Comparison of ENCODE assay signal across 8 cellular contexts in the genomic region with DNA sequence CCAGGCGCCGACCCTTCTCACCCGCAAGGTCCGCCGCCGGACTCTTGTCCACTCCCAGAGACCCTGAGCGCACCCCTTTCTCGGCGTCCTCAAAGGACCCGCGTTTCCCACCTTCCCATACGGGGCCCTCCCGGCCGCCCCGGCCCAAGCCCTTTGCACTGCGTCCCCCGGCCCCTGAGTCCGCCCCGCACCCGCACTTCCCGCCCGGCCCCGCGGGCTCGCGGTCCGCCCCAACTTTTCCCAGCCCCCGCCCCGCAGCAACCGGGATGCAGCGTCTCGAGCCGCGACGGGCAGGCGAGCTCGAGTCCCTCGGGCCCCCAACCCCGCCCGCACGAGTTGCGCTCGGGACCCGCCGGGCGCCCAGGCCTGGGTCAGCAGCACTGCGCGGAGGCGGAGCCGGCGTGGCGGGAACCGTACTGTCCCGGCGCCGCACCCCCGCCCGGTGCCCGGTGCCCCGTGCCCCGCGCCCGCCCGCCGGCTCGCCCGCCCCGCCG. TPM values are rescaled to one million over a fixed set of nuclear protein-coding genes. Genes with fewer than 3 reads are reported as not detected.
A peak's percentile ranks its signal among the peaks of the same experiment; 100 is the strongest.
DNase-seq lines count a peak whose midpoint lies in the region; ATAC-seq and TF ChIP-seq lines count a peak whose summit lies in the region.

No MANE protein-coding gene starts in this region.

- DNase-seq in DMS 273 (lab: John Stamatoyannopoulos, UW; ENCODE audit: unreplicated experiment) (peak; percentile 56), DMS 273 treated with DMSO at 0.1 percent for 48 hours (lab: John Stamatoyannopoulos, UW) (no peak), HCT116 (ENCODE audit: low read depth, low spot score) (no peak), NB4 (ENCODE audit: low read depth) (no peak), ecto neural progenitor cell (ENCODE audit: low spot score) (peak; percentile 73), Ammon's horn (ENCODE audit: low spot score) (no peak), amniotic stem cell (lab: John Stamatoyannopoulos, UW) (no peak)

- peaks cover 17 to 25% of the 10 kb centered on the region in 2 experiments for H3K4me1 ChIP-seq in HCT116 (ENCODE audit: control insufficient read depth in 1 of 2, insufficient read depth in 2 of 2, low read length in 2 of 2)
- H3K4me1 ChIP-seq in mucosa of stomach (ENCODE audit: control insufficient read depth, insufficient read depth, low read length), result peaks cover 16% of the 10 kb centered on the region

- peak overlapping the region; percentile 60 to 70 for H3K4me3 ChIP-seq in HCT116 (replicated peaks in 1 of 2; ENCODE audit: low read depth in 1 of 2, low read length in 2 of 2)
- H3K4me3 ChIP-seq in NB4 (ENCODE audit: low read depth, low read length), result peak overlapping the region; percentile 63
- peak overlapping the region; percentile 45 for H3K4me3 ChIP-seq in mucosa of stomach (ENCODE audit: low read length)

- CTCF ChIA-PET in HCT116 (lab: Charles Lee), result interaction anchor here (1.2 kb wide), 1 partner anchor 308 kb away, joined by 8 read pairs; no protein-coding TSS in a partner anchor

- BruUV-seq in HCT116 (replicated peaks; lab: Mats Ljungman, UMichigan), result no TSS peak

- RAD21 ChIA-PET in HCT116 (lab: Charles Lee; ENCODE audit: low non-redundant PET in 1 of 2, low total read pairs in 2 of 2, uncharacterized antibody in 2 of 2, unreplicated experiment in 2 of 2), result no interaction called here

- no peaks in the 10 kb centered on the region for H3K9me2 ChIP-seq in HCT116 (ENCODE audit: insufficient read depth)

- H3K27me3 ChIP-seq in HCT116 (ENCODE audit: insufficient read depth, low read length) (no peaks in the 10 kb centered on the region), mucosa of stomach (ENCODE audit: control insufficient read depth, insufficient read depth, low read length) (no peaks in the 10 kb centered on the region)

- H2AFZ ChIP-seq in HCT116 (ENCODE audit: low read depth, low read length, poor library complexity, severe bottlenecking), result peak overlapping the region; percentile 32

- ATAC-seq in HCT116, result peak; percentile 71

- intact Hi-C loops in HCT116 (cut with micrococcal nuclease), result loop anchor here (1.0 to 5.0 kb wide), 2 partner anchors 308 to 600 kb away; no protein-coding TSS in a partner anchor

- peak overlapping the region; percentile 66 for H3K9ac ChIP-seq in HCT116 (ENCODE audit: low read length)
- H3K9ac ChIP-seq in mucosa of stomach (ENCODE audit: low read length), result peak overlapping the region; percentile 67

- TF ChIP-seq CTCF in HCT116 (IDR thresholded peaks at IDR 0.05 in 2 of 3, conservative IDR thresholded peaks at IDR 0.05 in 1 of 3; ENCODE audit: borderline replicate concordance in 1 of 3, insufficient read depth in 1 of 3, low read depth in 2 of 3, low read length in 2 of 3), result no peak
- TF ChIP-seq CTCF in NB4 (IDR thresholded peaks at IDR 0.05; ENCODE audit: low read depth, low read length), result no peak

- no peak for TF ChIP-seq POLR2A in HCT116 (IDR thresholded peaks at IDR 0.05; ENCODE audit: borderline replicate concordance, extremely low read depth, insufficient read depth, insufficient read length)
- no peak for TF ChIP-seq POLR2A in NB4 (IDR thresholded peaks at IDR 0.05; ENCODE audit: extremely low read depth, insufficient read length)

- H3K9me3 ChIP-seq in HCT116 (ENCODE audit: control insufficient read depth in 1 of 2, insufficient read depth in 1 of 2, low read depth in 1 of 2, low read length in 2 of 2) (no peaks in the 10 kb centered on the region), mucosa of stomach (ENCODE audit: control insufficient read depth, low read length) (no peaks in the 10 kb centered on the region)

- peak overlapping the region; percentile 52; the same call in 1 of the 2 replicates for H3K27ac ChIP-seq in HCT116 (ENCODE audit: low read depth, low read length)

- H4K20me1 ChIP-seq in HCT116 (ENCODE audit: insufficient read depth), result no peaks in the 10 kb centered on the region

- no peak for TF ChIP-seq RAD21 in HCT116 (IDR thresholded peaks at IDR 0.05; ENCODE audit: low read depth)

- peaks cover 15% of the 10 kb centered on the region for H3K79me2 ChIP-seq in HCT116 (ENCODE audit: insufficient read depth, low read length)

- POLR2A ChIA-PET in HCT116 (lab: Charles Lee), result interaction anchor here (2.0 kb wide), 1 partner anchor 12 kb away, joined by 6 read pairs; no protein-coding TSS in a partner anchor

- H3K36me3 ChIP-seq in HCT116 (ENCODE audit: control insufficient read depth in 1 of 2, insufficient read depth in 2 of 2, low read length in 2 of 2) (no peaks in the 10 kb centered on the region), mucosa of stomach (ENCODE audit: control insufficient read depth, insufficient read depth, low read length) (no peaks in the 10 kb centered on the region)

- H3K4me2 ChIP-seq in HCT116 (ENCODE audit: low read length), result peak overlapping the region; percentile 85

TF ChIP-seq in HCT116, 20 proteins besides CTCF, POLR2A, EP300 and RAD21:
- TF ChIP-seq SIN3A (IDR thresholded peaks at IDR 0.05; ENCODE audit: low read depth) (no peak), SRF (IDR thresholded peaks at IDR 0.05; ENCODE audit: low read depth) (no peak), ZFX (IDR thresholded peaks at IDR 0.05) (peak; percentile 33; the same call in 1 of the 2 replicates)

RNA-seq across cellular contexts. Expression of gene SMCO4, which starts 0.4 kb away (rescaled TPM):
- total RNA-seq in HCT116 (2021; ENCODE audit: unreplicated experiment), result 23.1 TPM
- 26.0 and 28.6 TPM in 2 replicates for polyA plus RNA-seq in HCT116 (2012)

Comparison
In these comparisons a context has a peak if more than half of its experiments do, and no peak if none do; other contexts are left out.
1. DNase-seq: peak in DMS 273 (single experiment) and ecto neural progenitor cell (single experiment); none in DMS 273 treated with DMSO at 0.1 percent for 48 hours (single experiment), HCT116 (single experiment), NB4 (single experiment), Ammon's horn (single experiment) and amniotic stem cell (single experiment).
2. Peak in every context shown above with its lines, with median percentiles within 50 percentile points of each other: H3K4me3 ChIP-seq.